15 cellular contexts compared by ENCODE assay signal in the genomic region with DNA sequence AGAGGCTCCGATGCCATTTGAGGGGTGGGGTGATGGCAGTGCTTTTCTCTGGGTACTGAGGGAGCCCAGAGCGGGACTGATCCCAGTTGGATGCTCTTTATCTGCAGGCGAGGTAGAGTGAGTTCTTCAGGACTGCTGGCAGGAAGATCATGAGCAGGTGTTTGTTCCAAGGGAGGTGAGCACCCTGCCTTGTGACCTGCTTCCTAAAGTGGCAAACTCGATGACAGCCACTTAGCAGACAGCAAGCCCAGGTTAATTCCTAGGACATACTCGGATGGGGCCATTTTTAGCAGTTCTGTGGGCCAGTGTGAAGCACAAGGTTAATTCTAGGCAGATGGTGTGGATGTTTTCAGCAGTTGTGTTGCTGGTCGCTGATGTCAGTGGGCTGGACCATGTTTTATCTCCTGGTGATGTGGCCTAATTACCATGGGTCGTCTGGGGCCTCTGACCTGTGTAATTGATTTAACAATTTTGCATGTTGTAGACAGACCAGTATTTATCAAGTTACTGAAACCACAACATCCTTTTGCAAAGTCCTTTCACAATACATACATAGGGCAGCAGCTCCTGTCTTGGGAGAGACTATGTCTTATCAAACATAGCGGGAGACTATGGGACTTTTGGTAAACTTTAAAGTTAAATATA. TPM values are rescaled to one million over a fixed set of nuclear protein-coding genes. Genes with fewer than 3 reads are reported as not detected.
DNase-seq lines count a peak whose midpoint lies in the region; ATAC-seq and TF ChIP-seq lines count a peak whose summit lies in the region.
"Had no signal": no experiment of that assay in that cellular context is flagged by ENCODE, and none has a peak within 500 bp of the region (broad histone marks: within the 10 kb centered on the region; RNA-seq: fewer than 3 reads in every experiment).

No MANE protein-coding gene starts in this region.

- H3K9me3 Mint-ChIP-seq in activated CD8-positive, alpha-beta memory T cell treated with anti-CD3 and anti-CD28 coated beads, Interleukin-2, amount 10 ng/mL, durations not matched to agents 7 days and 5 days (ENCODE audit: low read depth): no peaks in the 10 kb centered on the region
- H3K9me3 Mint-ChIP-seq: CD4-positive, alpha-beta memory T cell had no signal

- no peak for TF ChIP-seq CTCF in WERI-Rb-1 (IDR thresholded peaks at IDR 0.05; ENCODE audit: low read depth, low read length)
- no peak for TF ChIP-seq CTCF in fibroblast of villous mesenchyme (IDR thresholded peaks at IDR 0.05; ENCODE audit: insufficient read depth, low read depth, low read length)
- no peak for TF ChIP-seq CTCF in transverse colon (IDR thresholded peaks at IDR 0.05)

- no peak for TF ChIP-seq POLR2A in transverse colon (IDR thresholded peaks at IDR 0.05)

- peak; percentile 29 for DNase-seq in activated CD8-positive, alpha-beta memory T cell treated with anti-CD3 and anti-CD28 coated beads, Interleukin-2, amount 50 U/mL, for 48 hours
- DNase-seq in activated CD8-positive, alpha-beta memory T cell treated with anti-CD3 and anti-CD28 coated beads, Interleukin-2, amount 10 ng/mL, durations not matched to agents 7 days and 5 days: no peak
- DNase-seq in WERI-Rb-1 (peak; percentile 23), fibroblast of villous mesenchyme (ENCODE audit: low read depth) (peak; percentile 6), transverse colon (no peak)
- DNase-seq: ACHN; CD4-positive, alpha-beta memory T cell; DMS79 treated with DMSO at 0.1 percent for 48 hours; EL; GDM1 had no signal

- CTCF ChIA-PET in activated CD8-positive, alpha-beta memory T cell treated with anti-CD3 and anti-CD28 coated beads, Interleukin-2, amount 10 ng/mL, durations not matched to agents 7 days and 5 days (lab: Charles Lee): no interaction called here

- in situ Hi-C loops in transverse colon (cut with MboI; ENCODE audit: low pct_ligation_motif_present in 1 of 4, low pct_unique_long_range_greater_than_20kb in 1 of 4, low sequenced_read_pairs in 3 of 4): no loop called here

- no peaks in the 10 kb centered on the region for H3K27me3 Mint-ChIP-seq in activated CD8-positive, alpha-beta memory T cell treated with anti-CD3 and anti-CD28 coated beads, Interleukin-2, amount 10 ng/mL, durations not matched to agents 7 days and 5 days
- H3K27me3 Mint-ChIP-seq: CD4-positive, alpha-beta memory T cell had no signal

- peaks cover 3% of the 10 kb centered on the region for H3K4me1 Mint-ChIP-seq in activated CD8-positive, alpha-beta memory T cell treated with anti-CD3 and anti-CD28 coated beads, Interleukin-2, amount 10 ng/mL, durations not matched to agents 7 days and 5 days
- H3K4me1 Mint-ChIP-seq: CD4-positive, alpha-beta memory T cell had no signal

- no peak overlapping the region for H3K4me3 Mint-ChIP-seq in activated CD8-positive, alpha-beta memory T cell treated with anti-CD3 and anti-CD28 coated beads, Interleukin-2, amount 10 ng/mL, durations not matched to agents 7 days and 5 days
- H3K4me3 Mint-ChIP-seq: CD4-positive, alpha-beta memory T cell had no signal

- no peaks in the 10 kb centered on the region for H3K36me3 ChIP-seq in WERI-Rb-1
- no peaks in the 10 kb centered on the region for H3K36me3 ChIP-seq in transverse colon
- H3K36me3 ChIP-seq: HAP-1 had no signal

- peaks cover 3% of the 10 kb centered on the region for H3K9me3 ChIP-seq in WERI-Rb-1 (ENCODE audit: severe bottlenecking)
- no peaks in the 10 kb centered on the region for H3K9me3 ChIP-seq in transverse colon
- H3K9me3 ChIP-seq: HAP-1 had no signal

- no peak for TF ChIP-seq EP300 in transverse colon (IDR thresholded peaks at IDR 0.05; ENCODE audit: low read depth)

- peak overlapping the region; percentile 14; the same call in 1 of the 2 replicates for H3K27ac ChIP-seq in WERI-Rb-1
- H3K27ac ChIP-seq in transverse colon: no peak overlapping the region

- H3K36me3 Mint-ChIP-seq in activated CD8-positive, alpha-beta memory T cell treated with anti-CD3 and anti-CD28 coated beads, Interleukin-2, amount 10 ng/mL, durations not matched to agents 7 days and 5 days: no peaks in the 10 kb centered on the region
- H3K36me3 Mint-ChIP-seq: CD4-positive, alpha-beta memory T cell had no signal

- H3K4me3 ChIP-seq in WERI-Rb-1 (ENCODE audit: low read depth, low read length) (no peak overlapping the region), fibroblast of villous mesenchyme (ENCODE audit: low read depth, low read length) (no peak overlapping the region), transverse colon (no peak overlapping the region)
- H3K4me3 ChIP-seq: HAP-1 had no signal

- H3K4me1 ChIP-seq in transverse colon: peaks cover 0 to 10% (median 2%) of the 10 kb centered on the region in 4 donors

- no peak overlapping the region for H3K27ac Mint-ChIP-seq in activated CD8-positive, alpha-beta memory T cell treated with anti-CD3 and anti-CD28 coated beads, Interleukin-2, amount 10 ng/mL, durations not matched to agents 7 days and 5 days

- 62 to 75% methylated on average over 7 to 8 of the region's 8 CpGs for WGBS in transverse colon (ENCODE audit: low coverage in 1 of 2), 2 donors

- ATAC-seq in activated CD8-positive, alpha-beta memory T cell treated with anti-CD3 and anti-CD28 coated beads, Interleukin-2, amount 10 ng/mL, durations not matched to agents 7 days and 5 days: no peak
- ATAC-seq in GM18858 (IDR thresholded peaks at IDR 0.05; ENCODE audit: unreplicated experiment) (no peak), HG03025 (IDR thresholded peaks at IDR 0.05; ENCODE audit: low FRiP score, unreplicated experiment) (no peak)
- ATAC-seq: HepG2 had no signal

- H3K27me3 ChIP-seq in WERI-Rb-1 (ENCODE audit: insufficient read depth, low read depth, severe bottlenecking) (no peaks in the 10 kb centered on the region), transverse colon (peaks cover 8% of the 10 kb centered on the region)

- intact Hi-C loops in transverse colon (cut with DNase I; ENCODE audit: low total_unique reads): no loop called here

RNA-seq across cellular contexts. Expression of a gene that starts 4.9 kb away (rescaled TPM):
- 1 to 10 TPM; 4.6 to 5.5 TPM for total RNA-seq in activated CD8-positive, alpha-beta memory T cell treated with anti-CD3 and anti-CD28 coated beads, Interleukin-2, amount 10 ng/mL, durations not matched to agents 7 days and 5 days
- total RNA-seq in fibroblast of villous mesenchyme: 6.0 and 9.3 TPM in 2 replicates
- 10 to 100 TPM in 1 of 4 donors, 1 to 10 TPM in 3; 6.0 to 27.3 (median 8.4) TPM for total RNA-seq in transverse colon

RNA-seq across cellular contexts. Expression of a gene that starts 7.3 kb away (rescaled TPM):
- total RNA-seq in activated CD8-positive, alpha-beta memory T cell treated with anti-CD3 and anti-CD28 coated beads, Interleukin-2, amount 10 ng/mL, durations not matched to agents 7 days and 5 days: 10 to 100 TPM; 22.8 to 26.5 TPM
- total RNA-seq in fibroblast of villous mesenchyme: 7.7 and 14.7 TPM in 2 replicates
- total RNA-seq in transverse colon: 1 to 10 TPM; 1.5 to 4.0 (median 3.0) TPM

RNA-seq across cellular contexts. Expression of a gene that starts 21.6 kb away (rescaled TPM):
- 100 to 1,000 TPM in 1 of 2 experiments, 10 to 100 TPM in 1; 85.4 to 115 TPM for total RNA-seq in activated CD8-positive, alpha-beta memory T cell treated with anti-CD3 and anti-CD28 coated beads, Interleukin-2, amount 10 ng/mL, durations not matched to agents 7 days and 5 days
- total RNA-seq in fibroblast of villous mesenchyme (112 and 146 TPM in 2 replicates), transverse colon (100 to 1,000 TPM in 1 of 4 donors, 10 to 100 TPM in 3; 17.3 to 104 (median 93.2) TPM)

RNA-seq across cellular contexts. Expression of a gene that starts 30.1 kb away (rescaled TPM):
- 1 to 10 TPM; 3.6 to 6.3 TPM for total RNA-seq in activated CD8-positive, alpha-beta memory T cell treated with anti-CD3 and anti-CD28 coated beads, Interleukin-2, amount 10 ng/mL, durations not matched to agents 7 days and 5 days
- total RNA-seq in fibroblast of villous mesenchyme (66.9 and 79.9 TPM in 2 replicates), transverse colon (100 to 1,000 TPM in 3 of 4 donors, 10 to 100 TPM in 1; 83.2 to 257 (median 128) TPM)

RNA-seq across cellular contexts. Expression of a gene that starts 44.6 kb away (rescaled TPM):
- total RNA-seq in activated CD8-positive, alpha-beta memory T cell treated with anti-CD3 and anti-CD28 coated beads, Interleukin-2, amount 10 ng/mL, durations not matched to agents 7 days and 5 days: not detected
- total RNA-seq in fibroblast of villous mesenchyme: under 0.01 and 0.32 TPM in 2 replicates
- under 1 TPM in 1 of 4 donors, not detected in 3; 0.16 TPM for total RNA-seq in transverse colon
- total RNA-seq: A172; CD4-positive, alpha-beta memory T cell had no signal

Comparison
In these comparisons a context has a peak if more than half of its experiments do, and no peak if none do; other contexts are left out.
1. DNase-seq: peak in activated CD8-positive, alpha-beta memory T cell treated with anti-CD3 and anti-CD28 coated beads, Interleukin-2, amount 50 U/mL, for 48 hours (single experiment), WERI-Rb-1 (single experiment) and fibroblast of villous mesenchyme (single experiment); none in activated CD8-positive, alpha-beta memory T cell treated with anti-CD3 and anti-CD28 coated beads, Interleukin-2, amount 10 ng/mL, durations not matched to agents 7 days and 5 days (single experiment) and transverse colon (single experiment).